ENCODE assay signal across 13 cellular contexts in the genomic region with DNA sequence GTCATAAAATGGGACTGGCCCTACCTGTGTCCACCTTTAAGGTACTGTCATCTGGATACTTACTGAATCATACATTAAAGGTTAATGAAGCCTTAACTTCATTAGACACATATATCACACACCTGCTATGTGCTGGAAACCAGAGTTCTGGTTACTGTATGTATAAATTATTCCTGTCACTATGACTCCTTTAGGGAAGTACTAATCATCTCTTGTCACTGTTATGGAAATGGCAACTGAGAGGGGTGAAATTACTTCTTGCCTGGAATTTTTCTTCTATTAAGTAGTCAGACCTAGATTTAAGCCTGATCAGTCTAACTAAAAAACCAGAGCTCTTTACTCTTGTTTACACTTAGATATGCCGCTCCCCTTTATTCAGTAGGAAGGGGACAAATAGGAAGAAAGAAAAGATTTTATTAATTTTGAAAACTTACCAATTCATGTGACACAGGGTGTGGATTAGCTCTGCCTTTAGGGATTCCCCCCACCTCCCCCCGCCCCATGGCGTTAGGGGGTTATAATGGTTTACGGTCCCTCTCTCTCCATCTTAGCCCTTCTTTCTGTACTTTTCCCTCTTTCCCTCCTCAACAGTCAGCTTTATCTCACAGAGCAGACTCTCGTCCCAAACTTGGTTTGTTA.
A peak's percentile ranks its signal among the peaks of the same experiment; 100 is the strongest.
DNase-seq lines count a peak whose midpoint lies in the region; ATAC-seq and TF ChIP-seq lines count a peak whose summit lies in the region.
"Had no signal": no experiment of that assay in that cellular context is flagged by ENCODE, and none has a peak within 500 bp of the region (broad histone marks: within the 10 kb centered on the region; RNA-seq: fewer than 3 reads in every experiment).

No MANE protein-coding gene starts in this region.

- peaks cover 3% of the 10 kb centered on the region for H3K9me3 Mint-ChIP-seq in stimulated activated naive CD8-positive, alpha-beta T cell treated with anti-CD3 and anti-CD28 coated beads, Interleukin-15, Interleukin-2, amounts not matched to agents 100 ng/mL and 50 ng/mL, for 24 hours
- H3K9me3 Mint-ChIP-seq: activated naive CD4-positive, alpha-beta T cell treated with anti-CD3 and anti-CD28 coated beads for 36 hours had no signal

- H3K4me1 Mint-ChIP-seq in stimulated activated naive CD8-positive, alpha-beta T cell treated with anti-CD3 and anti-CD28 coated beads, Interleukin-15, Interleukin-2, amounts not matched to agents 100 ng/mL and 50 ng/mL, for 24 hours (ENCODE audit: low read depth) = peaks cover 54% of the 10 kb centered on the region

- WGBS in sigmoid colon, 2 donors = 75 to 76% methylated on average over 5 of the region's 5 CpGs
- WGBS in body of pancreas, 2 donors = 76 to 78% methylated on average over 5 of the region's 5 CpGs

- no peak for DNase-seq in stimulated activated naive CD8-positive, alpha-beta T cell treated with anti-CD3 and anti-CD28 coated beads, Interleukin-15, Interleukin-2, amounts not matched to agents 100 U/mL and 50 U/mL, for 24 hours
- DNase-seq in left lobe of liver (ENCODE audit: low spot score) = no peak
- no peak for DNase-seq in sigmoid colon
- no peak for DNase-seq in body of pancreas
- DNase-seq in AG08395 (ENCODE audit: low spot score) = no peak
- no peak for DNase-seq in NCI-H1105 (lab: John Stamatoyannopoulos, UW)
- DNase-seq: activated CD4-positive, alpha-beta T cell treated with anti-CD3 and anti-CD28 coated beads, Interleukin-2, amount 10 ng/mL, durations not matched to agents 24 days and 14 days; activated naive CD4-positive, alpha-beta T cell treated with anti-CD3 and anti-CD28 coated beads for 36 hours; hippocampal formation; NCI-H2029 treated with DMSO at 0.1 percent for 48 hours; T-helper 1 cell had no signal

- ATAC-seq in stimulated activated naive CD8-positive, alpha-beta T cell treated with anti-CD3 and anti-CD28 coated beads, Interleukin-15, Interleukin-2, amounts not matched to agents 100 U/mL and 50 U/mL, for 24 hours = no peak
- ATAC-seq in left lobe of liver = peak; percentile 25
- ATAC-seq in HG02884 (IDR thresholded peaks at IDR 0.05; ENCODE audit: unreplicated experiment) = no peak
- ATAC-seq in body of pancreas = no peak

- H3K9me3 ChIP-seq in sigmoid colon (no peaks in the 10 kb centered on the region), body of pancreas (no peaks in the 10 kb centered on the region)

- H3K4me3 Mint-ChIP-seq in stimulated activated naive CD8-positive, alpha-beta T cell treated with anti-CD3 and anti-CD28 coated beads, Interleukin-15, Interleukin-2, amounts not matched to agents 100 ng/mL and 50 ng/mL, for 24 hours = no peak overlapping the region
- H3K4me3 Mint-ChIP-seq: activated CD4-positive, alpha-beta T cell treated with anti-CD3 and anti-CD28 coated beads, Interleukin-2, amount 10 ng/mL, durations not matched to agents 24 days and 14 days; activated naive CD4-positive, alpha-beta T cell treated with anti-CD3 and anti-CD28 coated beads for 36 hours had no signal

- H3K4me1 ChIP-seq in sigmoid colon = peaks cover 0 to 58% (median 31%) of the 10 kb centered on the region in 4 donors
- peaks cover 22% of the 10 kb centered on the region for H3K4me1 ChIP-seq in body of pancreas

- H3K27ac Mint-ChIP-seq in stimulated activated naive CD8-positive, alpha-beta T cell treated with anti-CD3 and anti-CD28 coated beads, Interleukin-15, Interleukin-2, amounts not matched to agents 100 ng/mL and 50 ng/mL, for 24 hours = peak overlapping the region; percentile 52
- H3K27ac Mint-ChIP-seq: activated CD4-positive, alpha-beta T cell treated with anti-CD3 and anti-CD28 coated beads, Interleukin-2, amount 10 ng/mL, durations not matched to agents 24 days and 14 days; activated naive CD4-positive, alpha-beta T cell treated with anti-CD3 and anti-CD28 coated beads for 36 hours had no signal

- H3K27me3 Mint-ChIP-seq in stimulated activated naive CD8-positive, alpha-beta T cell treated with anti-CD3 and anti-CD28 coated beads, Interleukin-15, Interleukin-2, amounts not matched to agents 100 ng/mL and 50 ng/mL, for 24 hours = no peaks in the 10 kb centered on the region
- H3K27me3 Mint-ChIP-seq: activated CD4-positive, alpha-beta T cell treated with anti-CD3 and anti-CD28 coated beads, Interleukin-2, amount 10 ng/mL, durations not matched to agents 24 days and 14 days had no signal

- peaks cover 67% of the 10 kb centered on the region for H3K36me3 Mint-ChIP-seq in stimulated activated naive CD8-positive, alpha-beta T cell treated with anti-CD3 and anti-CD28 coated beads, Interleukin-15, Interleukin-2, amounts not matched to agents 100 ng/mL and 50 ng/mL, for 24 hours (ENCODE audit: low read depth)

- H3K27me3 ChIP-seq in sigmoid colon (no peaks in the 10 kb centered on the region), body of pancreas (no peaks in the 10 kb centered on the region)

- no peak for TF ChIP-seq EP300 in sigmoid colon (IDR thresholded peaks at IDR 0.05)

- TF ChIP-seq CTCF in sigmoid colon (IDR thresholded peaks at IDR 0.05) (no peak), body of pancreas (IDR thresholded peaks at IDR 0.05) (no peak)

- no peak for TF ChIP-seq POLR2A in sigmoid colon (IDR thresholded peaks at IDR 0.05)
- TF ChIP-seq POLR2A in body of pancreas (IDR thresholded peaks at IDR 0.05) = no peak

- H3K4me3 ChIP-seq in sigmoid colon (peak overlapping the region; percentile 4 to 34 (median 27)), body of pancreas (no peak overlapping the region)

- intact Hi-C loops in sigmoid colon (cut with DNase I) (no loop called here), body of pancreas (cut with DNase I) (no loop called here)

- H3K36me3 ChIP-seq in sigmoid colon (peaks cover 0 to 22% (median 2%) of the 10 kb centered on the region in 4 donors), body of pancreas (replicated peaks in 1 of 2; ENCODE audit: insufficient read depth in 1 of 2, low read depth in 2 of 2) (peaks cover 0 to 2% of the 10 kb centered on the region in 2 donors)

- H3K27ac ChIP-seq in sigmoid colon (peak overlapping the region; percentile 72 to 88 (median 82)), body of pancreas (peak overlapping the region in 1 of 4 donors; percentile 24)

Comparison
In these comparisons a context has a peak if more than half of its experiments do, and no peak if none do; other contexts are left out.
1. H3K4me3 ChIP-seq: peak in sigmoid colon (4 of 4); none in body of pancreas (0 of 2).